ENCODE assay signal across 15 cellular contexts in genomic region chr20:34817801-34818200, GRCh38.
"Had no signal": no experiment of that assay in that cellular context is flagged by ENCODE, and none has a peak within 500 bp of the region (broad histone marks: within the 10 kb centered on the region; RNA-seq: fewer than 3 reads in every experiment).

No MANE protein-coding gene starts in this region.

- H3K4me3 ChIP-seq: Peyer's patch, SJCRH30 had no signal

- H3K9me3 ChIP-seq: Peyer's patch had no signal

- H3K36me3 ChIP-seq: Peyer's patch, SJCRH30 had no signal

- H3K27ac ChIP-seq: Peyer's patch, SJCRH30 had no signal

- H3K27me3 ChIP-seq: Peyer's patch, SJCRH30 had no signal

- DNase-seq: Kasumi-1, KG1, MM.1S, NCI-H1092 treated with DMSO at 0.1 percent for 48 hours, NCI-H1436, NCI-H187, NCI-H2029, NCI-H2171 treated with DMSO at 0.1 percent for 48 hours, NCI-H345, NCI-H446 treated with DMSO at 0.1 percent for 48 hours, NCI-H510A treated with DMSO at 0.1 percent for 48 hours, NCI-H526, Peyer's patch, SHP77 treated with DMSO at 0.1 percent for 48 hours, SJCRH30 had no signal
